In genomic region chr22:41402851-41403250, GRCh38 we compare ENCODE assay signal across 8 cellular contexts. TPM values are rescaled to one million over a fixed set of nuclear protein-coding genes. Genes with fewer than 3 reads are reported as not detected.
DNase-seq lines count a peak whose midpoint lies in the region; ATAC-seq, FAIRE-seq and TF ChIP-seq lines count a peak whose summit lies in the region.
"Not testable (repeated sequence)": the region's sequence is repeated elsewhere in the genome, so short reads cannot be mapped to it uniquely, and the experiment has no call there.

No MANE protein-coding gene starts in this region.

- not testable (repeated sequence) for TF ChIP-seq POLR2A in HepG2 (IDR thresholded peaks at IDR 0.05; ENCODE audit: insufficient read depth in 1 of 2, low read depth in 2 of 2, low read length in 2 of 2); transverse colon (IDR thresholded peaks at IDR 0.05)

- not testable (repeated sequence) for TF ChIP-seq RAD21 in HepG2 (CRISPR knock-in tag; IDR thresholded peaks at IDR 0.05)

- WGBS in HepG2 (ENCODE audit: low lambda C conversion rate): 93% methylated on average over 13 of the region's 14 CpGs
- 89 to 91% (median 90%) methylated on average over 14 of the region's 14 CpGs for WGBS in psoas muscle, 3 donors
- WGBS in transverse colon (ENCODE audit: low coverage in 1 of 2), 2 donors: 90 to 98% methylated on average over 6 to 14 of the region's 14 CpGs

- H3K27ac ChIP-seq in KMS-11: peak overlapping the region; percentile 71; the same call in 1 of the 2 replicates
- peak overlapping the region; percentile 96 for H3K27ac ChIP-seq in angular gyrus (ENCODE audit: low read depth, low read length)
- H3K27ac ChIP-seq in coronary artery: peak overlapping the region; percentile 59 to 88
- peak overlapping the region; percentile 67 for H3K27ac ChIP-seq in cardiac muscle cell
- H3K27ac ChIP-seq in HepG2 (ENCODE audit: extremely low read length, insufficient read depth, low read length): peak overlapping the region; percentile 53
- H3K27ac ChIP-seq in psoas muscle: peak overlapping the region; percentile 80
- peak overlapping the region; percentile 51 for H3K27ac ChIP-seq in subcutaneous abdominal adipose tissue (ENCODE audit: low read depth, low read length)
- peak overlapping the region in 3 of 4 donors; percentile 28 to 74 (median 64) for H3K27ac ChIP-seq in transverse colon

- H3K9ac ChIP-seq in KMS-11; HepG2 (ENCODE audit: insufficient read depth, low read depth, low read length); subcutaneous abdominal adipose tissue (ENCODE audit: low read length in 5 of 5): not testable (repeated sequence)

- H3K4me2 ChIP-seq in KMS-11 (peak overlapping the region; percentile 67; the same call in 1 of the 2 replicates), HepG2 (ENCODE audit: low read depth, low read length) (peak overlapping the region; percentile 72; the same call in 1 of the 2 replicates)

- not testable (repeated sequence) for TF ChIP-seq CTCF in KMS-11 (conservative IDR thresholded peaks at IDR 0.05; ENCODE audit: low read depth, low read length); coronary artery (IDR thresholded peaks at IDR 0.05); cardiac muscle cell (IDR thresholded peaks at IDR 0.05; ENCODE audit: low read depth, low read length); HepG2 (CRISPR knock-in tag; IDR thresholded peaks at IDR 0.05); psoas muscle (IDR thresholded peaks at IDR 0.05); transverse colon (IDR thresholded peaks at IDR 0.05)

- not testable (repeated sequence) for TF ChIP-seq EP300 in HepG2 (IDR thresholded peaks at IDR 0.05; ENCODE audit: low read depth in 2 of 2, low read length in 2 of 2); HepG2 (CRISPR knock-in tag; IDR thresholded peaks at IDR 0.05; ENCODE audit: borderline replicate concordance); transverse colon (IDR thresholded peaks at IDR 0.05; ENCODE audit: low read depth)

- H3K79me2 ChIP-seq in KMS-11 (ENCODE audit: insufficient read depth, low read depth); HepG2 (ENCODE audit: insufficient read depth, low read length): not testable (repeated sequence)

- H3K4me3 ChIP-seq in KMS-11 (IDR thresholded peaks at IDR 0.05; ENCODE audit: insufficient read depth, low read depth, low read length); coronary artery; cardiac muscle cell; HepG2 (replicated peaks in 1 of 3; ENCODE audit: insufficient read depth in 1 of 3, low read depth in 2 of 3, low read length in 3 of 3); psoas muscle; subcutaneous abdominal adipose tissue (ENCODE audit: low read depth in 1 of 5, low read length in 5 of 5); transverse colon: not testable (repeated sequence)

- not testable (repeated sequence) for DNase-seq in coronary artery (ENCODE audit: low spot score); cardiac muscle cell (ENCODE audit: low read depth in 1 of 2, low spot score in 1 of 2); HepG2 (ENCODE audit: low spot score); psoas muscle; transverse colon

- H3K9me3 ChIP-seq in cardiac muscle cell (ENCODE audit: low read depth); HepG2 (ENCODE audit: low read length); psoas muscle; subcutaneous abdominal adipose tissue (ENCODE audit: control insufficient read depth in 5 of 5, low read length in 5 of 5); transverse colon: not testable (repeated sequence)

- H3K4me1 ChIP-seq in KMS-11 (ENCODE audit: low read depth, poor library complexity, severe bottlenecking): peaks cover 34% of the 10 kb centered on the region
- not testable (repeated sequence) for H3K4me1 ChIP-seq in cardiac muscle cell (ENCODE audit: low read depth)
- H3K4me1 ChIP-seq in HepG2 (ENCODE audit: insufficient read depth, low read length): peaks cover 55% of the 10 kb centered on the region
- peaks cover 22% of the 10 kb centered on the region for H3K4me1 ChIP-seq in psoas muscle
- peaks cover 7 to 25% (median 22%) of the 10 kb centered on the region in 5 donors for H3K4me1 ChIP-seq in subcutaneous abdominal adipose tissue (ENCODE audit: control insufficient read depth in 5 of 5, insufficient read depth in 5 of 5, low read length in 5 of 5)
- peaks cover 15 to 26% (median 22%) of the 10 kb centered on the region in 4 donors for H3K4me1 ChIP-seq in transverse colon

- ATAC-seq in HepG2, psoas muscle: not testable (repeated sequence)

- H3K27me3 ChIP-seq in KMS-11 (ENCODE audit: insufficient read depth, low read depth); cardiac muscle cell; HepG2 (ENCODE audit: control insufficient read depth in 1 of 2, insufficient read depth in 2 of 2, low read length in 2 of 2); psoas muscle (ENCODE audit: insufficient read depth in 3 of 3, low read length in 2 of 3); subcutaneous abdominal adipose tissue (ENCODE audit: control insufficient read depth in 5 of 5, insufficient read depth in 4 of 5, low read length in 5 of 5); transverse colon: not testable (repeated sequence)

- CTCF ChIA-PET in HepG2 (lab: Yijun Ruan, JAX; ENCODE audit: low intra/inter-chr PET ratio, low total read pairs): interaction anchor here (1.6 to 3.5 kb wide), 3 partner anchors 98 to 124 kb away, joined by 8 to 37 read pairs (median 11); no protein-coding TSS in a partner anchor

- H2AFZ ChIP-seq in KMS-11 (ENCODE audit: low read depth); HepG2 (ENCODE audit: low read length): not testable (repeated sequence)

- not testable (repeated sequence) for FAIRE-seq in HepG2 (lab: Jason Lieb, UNC)

- not testable (repeated sequence) for BruUV-seq in HepG2 (replicated peaks; lab: Mats Ljungman, UMichigan)

- intact Hi-C loops in HepG2 (cut with micrococcal nuclease; ENCODE audit: unreplicated experiment) (loop anchor here (2.0 kb wide), 1 partner anchor 114 kb away; no protein-coding TSS in a partner anchor), psoas muscle (cut with DNase I) (loop anchor here in 1 of 2 donors (5.0 kb wide), 2 partner anchors 39 to 114 kb away; no protein-coding TSS in a partner anchor), transverse colon (cut with DNase I; ENCODE audit: low total_unique reads) (loop anchor here (5.0 kb wide), 1 partner anchor 114 kb away; no protein-coding TSS in a partner anchor)

- not testable (repeated sequence) for H4K20me1 ChIP-seq in KMS-11 (ENCODE audit: insufficient read depth); HepG2 (ENCODE audit: insufficient read depth, low read length)

- in situ Hi-C loops in HepG2 (cut with HindIII; ENCODE audit: extremely low pct_ligation_motif_present, low pct_unique_long_range_greater_than_20kb) (loop anchor here (5.0 kb wide), 1 partner anchor 114 kb away; no protein-coding TSS in a partner anchor), transverse colon (cut with MboI; ENCODE audit: low pct_ligation_motif_present in 1 of 4, low pct_unique_long_range_greater_than_20kb in 1 of 4, low sequenced_read_pairs in 3 of 4) (loop anchor here in 2 of 4 donors (5.0 to 10.0 kb wide), 2 partner anchors 112 to 124 kb away; no protein-coding TSS in a partner anchor)

- POLR2A ChIA-PET in HepG2 (lab: Yijun Ruan, JAX): interaction anchor here (0.5 to 3.3 kb wide), 12 partner anchors 10 to 480 kb away, joined by 3 to 33 read pairs (median 4); partner anchors contain the start of genes ACO2, PHF5A, PMM1 and TEF

- not testable (repeated sequence) for H3K36me3 ChIP-seq in KMS-11 (ENCODE audit: insufficient read depth); cardiac muscle cell; HepG2 (replicated peaks in 1 of 2; ENCODE audit: control insufficient read depth in 1 of 2, insufficient read depth in 2 of 2, low read length in 2 of 2); transverse colon
- H3K36me3 ChIP-seq in psoas muscle (ENCODE audit: insufficient read depth in 1 of 2, low read depth in 1 of 2): peaks cover 0 to 16% of the 10 kb centered on the region in 2 donors
- peaks cover 0 to 16% (median 12%) of the 10 kb centered on the region in 5 donors for H3K36me3 ChIP-seq in subcutaneous abdominal adipose tissue (ENCODE audit: control insufficient read depth in 5 of 5, insufficient read depth in 5 of 5, low read length in 5 of 5)

RNA-seq across cellular contexts. Expression of gene TEF, which starts 21.1 kb away (rescaled TPM):
- total RNA-seq in cardiac muscle cell (8.5 and 21.1 TPM in 2 replicates), HepG2 (2016; rRNA removed; fragmentation: Illumina TruSeq; extraction: Trizol) (7.6 and 8.2 TPM in 2 replicates), psoas muscle (10 to 100 TPM; 11.7 to 23.9 (median 16.1) TPM), transverse colon (10 to 100 TPM; 22.9 to 47.9 (median 34.0) TPM)
- polyA plus RNA-seq in cardiac muscle cell (4.0 and 20.4 TPM in 2 replicates), HepG2 (2011; rRNA removed) (11.2 and 13.9 TPM in 2 replicates), psoas muscle (1 to 10 TPM; 2.0 to 7.8 (median 6.2) TPM)
- 1.2 and 1.4 TPM in 2 replicates for total RNA-seq in HepG2 (2016; cell fraction: cytosol; rRNA removed; fragmentation: Illumina TruSeq; extraction: Trizol; ENCODE audit: low read depth)
- total RNA-seq in HepG2 (2016; cell fraction: insoluble cytoplasmic fraction; rRNA removed; fragmentation: Illumina TruSeq; extraction: Trizol): 6.8 and 7.9 TPM in 2 replicates
- total RNA-seq in HepG2 (2016; cell fraction: membrane; rRNA removed; fragmentation: Illumina TruSeq; extraction: Trizol): 4.4 and 4.7 TPM in 2 replicates
- total RNA-seq in HepG2 (2016; cell fraction: nucleus; rRNA removed; fragmentation: Illumina TruSeq; extraction: Trizol): 4.9 and 6.0 TPM in 2 replicates
- polyA plus RNA-seq in HepG2 (2011; cell fraction: cytosol; rRNA removed): 7.0 and 7.4 TPM in 2 replicates
- polyA plus RNA-seq in HepG2 (2011; cell fraction: nucleus; rRNA removed): 11.3 and 13.2 TPM in 2 replicates
- 4.4 and 5.9 TPM in 2 replicates for polyA plus RNA-seq in HepG2 (2012)
- polyA plus RNA-seq in HepG2 (2016; cell fraction: cytosol; fragmentation: Illumina TruSeq; extraction: Trizol; ENCODE audit: low read depth): 0.47 and 0.59 TPM in 2 replicates
- polyA plus RNA-seq in HepG2 (2016; cell fraction: insoluble cytoplasmic fraction; fragmentation: Illumina TruSeq; extraction: Trizol; ENCODE audit: low read depth): 5.6 and 6.0 TPM in 2 replicates
- 2.1 and 2.3 TPM in 2 replicates for polyA plus RNA-seq in HepG2 (2016; cell fraction: membrane; fragmentation: Illumina TruSeq; extraction: Trizol; ENCODE audit: low read depth)
- 7.1 and 7.2 TPM in 2 replicates for polyA plus RNA-seq in HepG2 (2016; cell fraction: nucleus; fragmentation: Illumina TruSeq; extraction: Trizol; ENCODE audit: insufficient read depth, low read depth)
- polyA minus RNA-seq in HepG2 (2011; rRNA and poly(A)+ RNA removed; ENCODE audit: low replicate concordance): 7.9 and 26.0 TPM in 2 replicates
- polyA minus RNA-seq in HepG2 (2011; cell fraction: cytosol; rRNA and poly(A)+ RNA removed): 7.2 and 7.3 TPM in 2 replicates
- 4.7 and 5.0 TPM in 2 replicates for polyA minus RNA-seq in HepG2 (2011; cell fraction: nucleus; rRNA and poly(A)+ RNA removed)

RNA-seq across cellular contexts. Expression of gene TOB2, which starts 43.8 kb away (rescaled TPM):
- 32.0 and 42.4 TPM in 2 replicates for total RNA-seq in cardiac muscle cell
- 35.5 and 52.9 TPM in 2 replicates for polyA plus RNA-seq in cardiac muscle cell
- 13.7 and 16.7 TPM in 2 replicates for total RNA-seq in HepG2 (2016; rRNA removed; fragmentation: Illumina TruSeq; extraction: Trizol)
- 2.7 and 2.9 TPM in 2 replicates for total RNA-seq in HepG2 (2016; cell fraction: cytosol; rRNA removed; fragmentation: Illumina TruSeq; extraction: Trizol; ENCODE audit: low read depth)
- total RNA-seq in HepG2 (2016; cell fraction: insoluble cytoplasmic fraction; rRNA removed; fragmentation: Illumina TruSeq; extraction: Trizol): 14.1 and 14.3 TPM in 2 replicates
- total RNA-seq in HepG2 (2016; cell fraction: membrane; rRNA removed; fragmentation: Illumina TruSeq; extraction: Trizol): 14.6 and 15.0 TPM in 2 replicates
- total RNA-seq in HepG2 (2016; cell fraction: nucleus; rRNA removed; fragmentation: Illumina TruSeq; extraction: Trizol): 14.9 and 16.2 TPM in 2 replicates
- 12.2 and 14.3 TPM in 2 replicates for polyA plus RNA-seq in HepG2 (2011; rRNA removed)
- polyA plus RNA-seq in HepG2 (2011; cell fraction: cytosol; rRNA removed): 9.6 and 10.9 TPM in 2 replicates
- polyA plus RNA-seq in HepG2 (2011; cell fraction: nucleus; rRNA removed): 20.7 and 21.6 TPM in 2 replicates
- polyA plus RNA-seq in HepG2 (2012): 12.6 and 16.8 TPM in 2 replicates
- 2.0 TPM in 2 replicates for polyA plus RNA-seq in HepG2 (2016; cell fraction: cytosol; fragmentation: Illumina TruSeq; extraction: Trizol; ENCODE audit: low read depth)
- 19.1 and 21.8 TPM in 2 replicates for polyA plus RNA-seq in HepG2 (2016; cell fraction: insoluble cytoplasmic fraction; fragmentation: Illumina TruSeq; extraction: Trizol; ENCODE audit: low read depth)
- 8.7 and 9.6 TPM in 2 replicates for polyA plus RNA-seq in HepG2 (2016; cell fraction: membrane; fragmentation: Illumina TruSeq; extraction: Trizol; ENCODE audit: low read depth)
- polyA plus RNA-seq in HepG2 (2016; cell fraction: nucleus; fragmentation: Illumina TruSeq; extraction: Trizol; ENCODE audit: insufficient read depth, low read depth): 31.0 and 32.7 TPM in 2 replicates
- polyA minus RNA-seq in HepG2 (2011; rRNA and poly(A)+ RNA removed; ENCODE audit: low replicate concordance): 15.4 and 25.4 TPM in 2 replicates
- polyA minus RNA-seq in HepG2 (2011; cell fraction: cytosol; rRNA and poly(A)+ RNA removed): 14.9 TPM in 2 replicates
- 8.5 and 10.2 TPM in 2 replicates for polyA minus RNA-seq in HepG2 (2011; cell fraction: nucleus; rRNA and poly(A)+ RNA removed)
- 100 to 1,000 TPM in 1 of 4 donors, 10 to 100 TPM in 3; 12.3 to 111 (median 50.9) TPM for total RNA-seq in psoas muscle
- polyA plus RNA-seq in psoas muscle: 10 to 100 TPM in 2 of 3 donors, 1 to 10 TPM in 1; 9.5 to 26.1 (median 23.4) TPM
- total RNA-seq in transverse colon: 10 to 100 TPM; 22.7 to 64.0 (median 49.7) TPM
